ENCODE assay signal across 1 cellular context in the genomic region with DNA sequence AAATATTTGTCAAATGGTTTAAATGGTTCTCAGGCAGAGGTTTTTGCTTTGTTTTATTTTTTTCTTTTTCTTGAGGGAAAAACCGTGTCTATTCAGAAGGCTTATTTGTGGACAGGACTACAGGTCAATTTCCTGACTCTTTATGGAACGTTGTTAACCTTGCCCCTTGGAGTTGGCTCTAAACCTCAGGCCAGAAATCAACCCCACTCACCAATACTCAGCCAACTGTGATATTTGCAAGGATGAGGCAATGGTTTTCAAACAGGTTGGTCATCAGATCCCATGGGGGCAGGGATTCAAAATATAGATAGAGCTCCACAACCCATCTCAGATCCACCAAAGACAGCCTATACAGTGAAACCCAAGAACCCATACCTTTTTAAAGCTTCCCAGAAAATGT.
TF ChIP-seq lines count a peak whose summit lies in the region.

No MANE protein-coding gene starts in this region.

TF ChIP-seq in HepG2, 621 proteins besides CTCF, POLR2A, EP300 and RAD21 (continued from another document):
- TF ChIP-seq, protein P1, sequence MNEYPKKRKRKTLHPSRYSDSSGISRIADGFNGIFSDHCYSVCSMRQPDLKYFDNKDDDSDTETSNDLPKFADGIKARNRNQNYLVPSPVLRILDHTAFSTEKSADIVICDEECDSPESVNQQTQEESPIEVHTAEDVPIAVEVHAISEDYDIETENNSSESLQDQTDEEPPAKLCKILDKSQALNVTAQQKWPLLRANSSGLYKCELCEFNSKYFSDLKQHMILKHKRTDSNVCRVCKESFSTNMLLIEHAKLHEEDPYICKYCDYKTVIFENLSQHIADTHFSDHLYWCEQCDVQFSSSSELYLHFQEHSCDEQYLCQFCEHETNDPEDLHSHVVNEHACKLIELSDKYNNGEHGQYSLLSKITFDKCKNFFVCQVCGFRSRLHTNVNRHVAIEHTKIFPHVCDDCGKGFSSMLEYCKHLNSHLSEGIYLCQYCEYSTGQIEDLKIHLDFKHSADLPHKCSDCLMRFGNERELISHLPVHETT (CRISPR knock-in tag; conservative IDR thresholded peaks at IDR 0.05), result no peak
- TF ChIP-seq, protein P2, sequence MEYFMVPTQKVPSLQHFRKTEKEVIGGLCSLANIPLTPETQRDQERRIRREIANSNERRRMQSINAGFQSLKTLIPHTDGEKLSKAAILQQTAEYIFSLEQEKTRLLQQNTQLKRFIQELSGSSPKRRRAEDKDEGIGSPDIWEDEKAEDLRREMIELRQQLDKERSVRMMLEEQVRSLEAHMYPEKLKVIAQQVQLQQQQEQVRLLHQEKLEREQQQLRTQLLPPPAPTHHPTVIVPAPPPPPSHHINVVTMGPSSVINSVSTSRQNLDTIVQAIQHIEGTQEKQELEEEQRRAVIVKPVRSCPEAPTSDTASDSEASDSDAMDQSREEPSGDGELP (IDR thresholded peaks at IDR 0.05; ENCODE audit: borderline replicate concordance, low read depth), result no peak
- TF ChIP-seq TGIF2 (CRISPR knock-in tag; IDR thresholded peaks at IDR 0.05), result no peak
- TF ChIP-seq, protein P3, sequence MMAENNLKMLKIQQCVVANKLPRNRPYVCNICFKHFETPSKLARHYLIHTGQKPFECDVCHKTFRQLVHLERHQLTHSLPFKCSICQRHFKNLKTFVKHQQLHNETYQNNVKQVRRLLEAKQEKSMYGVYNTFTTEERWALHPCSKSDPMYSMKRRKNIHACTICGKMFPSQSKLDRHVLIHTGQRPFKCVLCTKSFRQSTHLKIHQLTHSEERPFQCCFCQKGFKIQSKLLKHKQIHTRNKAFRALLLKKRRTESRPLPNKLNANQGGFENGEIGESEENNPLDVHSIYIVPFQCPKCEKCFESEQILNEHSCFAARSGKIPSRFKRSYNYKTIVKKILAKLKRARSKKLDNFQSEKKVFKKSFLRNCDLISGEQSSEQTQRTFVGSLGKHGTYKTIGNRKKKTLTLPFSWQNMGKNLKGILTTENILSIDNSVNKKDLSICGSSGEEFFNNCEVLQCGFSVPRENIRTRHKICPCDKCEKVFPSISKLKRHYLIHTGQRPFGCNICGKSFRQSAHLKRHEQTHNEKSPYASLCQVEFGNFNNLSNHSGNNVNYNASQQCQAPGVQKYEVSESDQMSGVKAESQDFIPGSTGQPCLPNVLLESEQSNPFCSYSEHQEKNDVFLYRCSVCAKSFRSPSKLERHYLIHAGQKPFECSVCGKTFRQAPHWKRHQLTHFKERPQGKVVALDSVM (CRISPR knock-in tag; IDR thresholded peaks at IDR 0.05), result no peak
- no peak for TF ChIP-seq MYNN (CRISPR knock-in tag; IDR thresholded peaks at IDR 0.05; ENCODE audit: low read depth)
- no peak for TF ChIP-seq KDM4B (CRISPR knock-in tag; IDR thresholded peaks at IDR 0.05)
- no peak for TF ChIP-seq TAF1 (CRISPR knock-in tag; IDR thresholded peaks at IDR 0.05)
- TF ChIP-seq FOSL2 (CRISPR knock-in tag; IDR thresholded peaks at IDR 0.05), result peak; percentile 60
- no peak for TF ChIP-seq PTBP1 (IDR thresholded peaks at IDR 0.05; ENCODE audit: low read depth, low read length, poor library complexity, severe bottlenecking)
- TF ChIP-seq ZNF432 (CRISPR knock-in tag; IDR thresholded peaks at IDR 0.05; ENCODE audit: borderline replicate concordance), result no peak
- TF ChIP-seq SNAPC2 (CRISPR knock-in tag; IDR thresholded peaks at IDR 0.05), result no peak
- TF ChIP-seq, protein P4, sequence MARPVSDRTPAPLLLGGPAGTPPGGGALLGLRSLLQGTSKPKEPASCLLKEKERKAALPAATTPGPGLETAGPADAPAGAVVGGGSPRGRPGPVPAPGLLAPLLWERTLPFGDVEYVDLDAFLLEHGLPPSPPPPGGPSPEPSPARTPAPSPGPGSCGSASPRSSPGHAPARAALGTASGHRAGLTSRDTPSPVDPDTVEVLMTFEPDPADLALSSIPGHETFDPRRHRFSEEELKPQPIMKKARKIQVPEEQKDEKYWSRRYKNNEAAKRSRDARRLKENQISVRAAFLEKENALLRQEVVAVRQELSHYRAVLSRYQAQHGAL (CRISPR knock-in tag; IDR thresholded peaks at IDR 0.05; ENCODE audit: not compliant biosample characterization), result no peak
- TF ChIP-seq ATF1 (CRISPR knock-in tag; IDR thresholded peaks at IDR 0.05), result no peak
- no peak for TF ChIP-seq NCOA5 (CRISPR knock-in tag; IDR thresholded peaks at IDR 0.05)
